1 cellular context compared by ENCODE assay signal in genomic region chr16:50878536-50878935, GRCh38.
TF ChIP-seq lines count a peak whose summit lies in the region.

No MANE protein-coding gene starts in this region.

TF ChIP-seq in K562, 482 proteins besides CTCF, POLR2A, EP300 and RAD21 (continued from another document):
- TF ChIP-seq, protein P1, sequence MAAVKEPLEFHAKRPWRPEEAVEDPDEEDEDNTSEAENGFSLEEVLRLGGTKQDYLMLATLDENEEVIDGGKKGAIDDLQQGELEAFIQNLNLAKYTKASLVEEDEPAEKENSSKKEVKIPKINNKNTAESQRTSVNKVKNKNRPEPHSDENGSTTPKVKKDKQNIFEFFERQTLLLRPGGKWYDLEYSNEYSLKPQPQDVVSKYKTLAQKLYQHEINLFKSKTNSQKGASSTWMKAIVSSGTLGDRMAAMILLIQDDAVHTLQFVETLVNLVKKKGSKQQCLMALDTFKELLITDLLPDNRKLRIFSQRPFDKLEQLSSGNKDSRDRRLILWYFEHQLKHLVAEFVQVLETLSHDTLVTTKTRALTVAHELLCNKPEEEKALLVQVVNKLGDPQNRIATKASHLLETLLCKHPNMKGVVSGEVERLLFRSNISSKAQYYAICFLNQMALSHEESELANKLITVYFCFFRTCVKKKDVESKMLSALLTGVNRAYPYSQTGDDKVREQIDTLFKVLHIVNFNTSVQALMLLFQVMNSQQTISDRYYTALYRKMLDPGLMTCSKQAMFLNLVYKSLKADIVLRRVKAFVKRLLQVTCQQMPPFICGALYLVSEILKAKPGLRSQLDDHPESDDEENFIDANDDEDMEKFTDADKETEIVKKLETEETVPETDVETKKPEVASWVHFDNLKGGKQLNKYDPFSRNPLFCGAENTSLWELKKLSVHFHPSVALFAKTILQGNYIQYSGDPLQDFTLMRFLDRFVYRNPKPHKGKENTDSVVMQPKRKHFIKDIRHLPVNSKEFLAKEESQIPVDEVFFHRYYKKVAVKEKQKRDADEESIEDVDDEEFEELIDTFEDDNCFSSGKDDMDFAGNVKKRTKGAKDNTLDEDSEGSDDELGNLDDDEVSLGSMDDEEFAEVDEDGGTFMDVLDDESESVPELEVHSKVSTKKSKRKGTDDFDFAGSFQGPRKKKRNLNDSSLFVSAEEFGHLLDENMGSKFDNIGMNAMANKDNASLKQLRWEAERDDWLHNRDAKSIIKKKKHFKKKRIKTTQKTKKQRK (IDR thresholded peaks at IDR 0.05; ENCODE audit: borderline replicate concordance, low read depth, low read length) = no peak
